ENCODE assay signal across 9 cellular contexts in the genomic region with DNA sequence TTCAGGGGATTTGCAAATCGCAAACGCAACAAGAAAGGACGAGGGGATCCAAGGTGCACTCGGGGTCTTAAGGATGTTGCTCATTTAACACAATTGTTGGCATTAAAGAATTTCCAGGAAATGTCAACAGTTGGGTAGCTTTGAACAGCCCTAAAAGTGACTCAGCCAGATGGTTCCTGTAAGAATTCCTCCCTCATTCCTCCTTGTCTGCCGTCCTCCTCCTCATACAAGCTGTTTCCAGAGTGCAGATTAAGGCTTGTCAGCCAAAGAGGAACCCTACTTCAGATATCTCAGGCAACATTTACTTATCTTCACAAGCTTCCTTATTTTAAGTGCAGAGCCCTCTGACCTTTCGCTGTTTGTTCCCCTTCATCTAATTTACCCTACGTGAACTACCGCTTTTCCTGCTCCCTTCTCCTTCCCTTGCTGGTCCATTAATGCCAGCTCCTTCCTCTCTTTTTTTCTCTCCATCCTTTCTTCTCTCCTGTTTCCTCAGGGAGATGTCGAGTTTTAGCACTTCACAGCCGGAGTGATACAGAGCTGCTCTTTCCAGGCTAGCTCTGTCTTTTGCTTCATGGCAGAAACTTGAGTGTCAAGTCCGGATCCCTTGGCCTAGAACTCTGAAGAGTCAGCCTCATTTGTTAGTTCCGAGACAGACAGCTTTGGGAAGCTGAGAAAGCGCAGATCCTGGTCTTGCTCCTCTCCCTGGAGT. TPM values are rescaled to one million over a fixed set of nuclear protein-coding genes. Genes with fewer than 3 reads are reported as not detected.
DNase-seq lines count a peak whose midpoint lies in the region; ATAC-seq, FAIRE-seq and TF ChIP-seq lines count a peak whose summit lies in the region.
"Had no signal": no experiment of that assay in that cellular context is flagged by ENCODE, and none has a peak within 500 bp of the region (broad histone marks: within the 10 kb centered on the region; RNA-seq: fewer than 3 reads in every experiment).

No MANE protein-coding gene starts in this region.

- TF ChIP-seq CTCF in fibroblast of mammary gland (conservative IDR thresholded peaks at IDR 0.05; ENCODE audit: control insufficient read depth, insufficient read depth, low read depth, low read length), result no peak

- no peak for ATAC-seq in GM21529 (IDR thresholded peaks at IDR 0.05; ENCODE audit: unreplicated experiment)

- DNase-seq in H54 (ENCODE audit: insufficient read length, low spot score) (peak; percentile 51), SIG-M5 (lab: John Stamatoyannopoulos, UW) (peak; percentile 25), fibroblast of mammary gland (ENCODE audit: low read depth) (peak; percentile 51), pulmonary artery endothelial cell (ENCODE audit: low read depth, low spot score) (peak; percentile 60), RKO (ENCODE audit: low spot score) (no peak), NCI-H2227 (lab: John Stamatoyannopoulos, UW; ENCODE audit: unreplicated experiment) (no peak)
- DNase-seq in activated CD8-positive, alpha-beta memory T cell treated with anti-CD3 and anti-CD28 coated beads, Interleukin-2, amount 50 U/mL, for 48 hours, result no peak

- H3K4me3 ChIP-seq in fibroblast of mammary gland (ENCODE audit: control insufficient read depth, low read depth, low read length), result no peak overlapping the region

- no peak for TF ChIP-seq POLR2A in H54 (IDR thresholded peaks at IDR 0.05; ENCODE audit: low read depth, low read length)

- FAIRE-seq in H54 (lab: Jason Lieb, UNC), result peak; percentile 81
- FAIRE-seq: colon had no signal

RNA-seq across cellular contexts. Expression of a gene that starts 26.1 kb away (rescaled TPM):
- 21.1 and 21.9 TPM in 2 replicates for total RNA-seq in pulmonary artery endothelial cell

Comparison
In these comparisons a context has a peak if more than half of its experiments do, and no peak if none do; other contexts are left out.
1. DNase-seq: peak in H54 (single experiment), SIG-M5 (single experiment), fibroblast of mammary gland (single experiment) and pulmonary artery endothelial cell (single experiment); none in RKO (single experiment), activated CD8-positive, alpha-beta memory T cell treated with anti-CD3 and anti-CD28 coated beads, Interleukin-2, amount 50 U/mL, for 48 hours (single experiment) and NCI-H2227 (single experiment).